8 cellular contexts compared by ENCODE assay signal in genomic region chr13:26872444-26873173, GRCh38.
DNase-seq lines count a peak whose midpoint lies in the region; ATAC-seq, FAIRE-seq and TF ChIP-seq lines count a peak whose summit lies in the region.

No MANE protein-coding gene starts in this region.

- no peaks in the 10 kb centered on the region for H3K79me2 ChIP-seq in parathyroid adenoma

- peak; percentile 69 for TF ChIP-seq CTCF in AG04450 (IDR thresholded peaks at IDR 0.05; ENCODE audit: low read depth, low read length)
- peak; percentile 58 for TF ChIP-seq CTCF in foreskin keratinocyte (conservative IDR thresholded peaks at IDR 0.05)
- TF ChIP-seq CTCF in parathyroid adenoma (IDR thresholded peaks at IDR 0.05) = peak; percentile 50

- FAIRE-seq in GM19239 (lab: Jason Lieb, UNC) = no peak

- no peak overlapping the region for H3K4me2 ChIP-seq in parathyroid adenoma (ENCODE audit: low read length)

- no peak overlapping the region for H3K27ac ChIP-seq in AG04450 (ENCODE audit: low read depth, low read length)
- H3K27ac ChIP-seq in foreskin keratinocyte = no peak overlapping the region
- no peak overlapping the region for H3K27ac ChIP-seq in parathyroid adenoma

- no peaks in the 10 kb centered on the region for H3K36me3 ChIP-seq in parathyroid adenoma (ENCODE audit: control insufficient read depth, insufficient read depth, low read length)

- CTCF ChIA-PET in AG04450 (lab: Charles Lee) = interaction anchor here (1.0 to 3.3 kb wide), 9 partner anchors 12 to 688 kb away, joined by 3 to 20 read pairs (median 4); no protein-coding TSS in a partner anchor

- no peak overlapping the region for H3K9ac ChIP-seq in parathyroid adenoma

- H3K9me3 ChIP-seq in AG04450 (ENCODE audit: control insufficient read depth, insufficient read depth, low read length) (no peaks in the 10 kb centered on the region; the same call in 1 of the 2 replicates), parathyroid adenoma (ENCODE audit: control insufficient read depth, low read length) (no peaks in the 10 kb centered on the region)

- H3K4me1 ChIP-seq in foreskin keratinocyte (no peaks in the 10 kb centered on the region), parathyroid adenoma (no peaks in the 10 kb centered on the region)

- H3K27me3 ChIP-seq in AG04450 (ENCODE audit: control insufficient read depth, insufficient read depth, low read length) = no peaks in the 10 kb centered on the region
- no peaks in the 10 kb centered on the region for H3K27me3 ChIP-seq in foreskin keratinocyte
- no peaks in the 10 kb centered on the region for H3K27me3 ChIP-seq in parathyroid adenoma (ENCODE audit: control insufficient read depth, insufficient read depth, low read length)

- DNase-seq in AG04450 (ENCODE audit: low read depth, low spot score) = no peak
- peak; percentile 32 for DNase-seq in GM19239 (ENCODE audit: insufficient read length, low spot score)
- DNase-seq in NCI-H748 (lab: John Stamatoyannopoulos, UW; ENCODE audit: unreplicated experiment) = peak; percentile 80
- peak; percentile 15 for DNase-seq in activated T-cell treated with anti-CD3 and anti-CD28 coated beads for 4 hours
- no peak for DNase-seq in foreskin keratinocyte
- no peak for DNase-seq in GF-D8 (lab: John Stamatoyannopoulos, UW)

- POLR2A ChIA-PET in AG04450 (lab: Yijun Ruan, JAX) = no interaction called here

- ATAC-seq in foreskin keratinocyte = peak; percentile 48
- ATAC-seq in GM18861 (IDR thresholded peaks at IDR 0.05; ENCODE audit: unreplicated experiment) = no peak

- H2AFZ ChIP-seq in parathyroid adenoma = no peak overlapping the region

- H3K4me3 ChIP-seq in AG04450 (ENCODE audit: low read depth, low read length) = no peak overlapping the region
- no peak overlapping the region for H3K4me3 ChIP-seq in parathyroid adenoma (ENCODE audit: low read depth, low read length)

Comparison
In these comparisons a context has a peak if more than half of its experiments do, and no peak if none do; other contexts are left out.
1. DNase-seq: peak in GM19239 (single experiment), NCI-H748 (single experiment) and activated T-cell treated with anti-CD3 and anti-CD28 coated beads for 4 hours (single experiment); none in AG04450 (single experiment), foreskin keratinocyte (0 of 2) and GF-D8 (single experiment).
2. Peak in every context shown above with its lines, with median percentiles within 50 percentile points of each other: CTCF ChIP-seq.